In the genomic region with DNA sequence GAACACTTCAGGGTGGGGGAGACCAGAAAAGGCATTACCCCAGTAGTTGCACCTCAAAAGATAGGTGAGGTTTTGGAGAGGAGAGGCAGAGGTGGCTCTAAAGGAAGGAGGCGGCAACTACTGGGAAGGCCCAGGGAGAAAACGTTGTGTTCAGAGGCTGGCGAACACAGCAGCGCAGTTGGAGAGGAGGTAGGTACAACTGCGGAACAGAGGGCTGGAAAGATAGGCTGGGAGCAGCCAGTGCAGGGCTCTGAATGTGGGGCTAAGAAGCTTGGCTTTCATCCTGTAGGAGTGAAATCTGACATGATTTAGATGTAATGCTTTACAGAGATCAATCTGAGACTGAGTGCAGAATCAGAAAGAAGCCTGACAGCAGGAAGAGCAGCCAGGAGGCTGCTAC, we compare ENCODE assay signal across 2 cellular contexts.
TF ChIP-seq lines count a peak whose summit lies in the region.

No MANE protein-coding gene starts in this region.

TF ChIP-seq in H1, 55 proteins besides CTCF, POLR2A, EP300 and RAD21:
- TF ChIP-seq CBX8 (IDR thresholded peaks at IDR 0.05; ENCODE audit: borderline replicate concordance, low read depth, low read length) (no peak), HDAC2 (IDR thresholded peaks at IDR 0.05; ENCODE audit: borderline replicate concordance in 1 of 2, low read depth in 2 of 2, low read length in 2 of 2) (no peak), BCL11A (IDR thresholded peaks at IDR 0.05; ENCODE audit: low read depth in 2 of 2, low read length in 2 of 2) (no peak), KDM5A (IDR thresholded peaks at IDR 0.05; ENCODE audit: low read length) (no peak), POU5F1 (IDR thresholded peaks at IDR 0.05; ENCODE audit: low read depth, low read length) (no peak), NRF1 (IDR thresholded peaks at IDR 0.05; ENCODE audit: low read depth, low read length) (no peak), CHD1 (IDR thresholded peaks at IDR 0.05; ENCODE audit: low read depth, low read length) (no peak), PHF8 (conservative IDR thresholded peaks at IDR 0.05; ENCODE audit: low read depth, low read length) (no peak), SP2 (IDR thresholded peaks at IDR 0.05; ENCODE audit: low read length) (no peak), TCF12 (IDR thresholded peaks at IDR 0.05; ENCODE audit: low read depth, low read length) (no peak), KDM1A (IDR thresholded peaks at IDR 0.05; ENCODE audit: borderline replicate concordance, low read length) (no peak), CBX5 (IDR thresholded peaks at IDR 0.05; ENCODE audit: low read depth, low read length) (no peak), FOSL1 (IDR thresholded peaks at IDR 0.05; ENCODE audit: insufficient read depth, low read depth, low read length) (no peak), HDAC6 (IDR thresholded peaks at IDR 0.05; ENCODE audit: low read depth, low read length) (no peak), ASH2L (IDR thresholded peaks at IDR 0.05; ENCODE audit: low read length) (no peak)
- TF ChIP-seq, protein P1, sequence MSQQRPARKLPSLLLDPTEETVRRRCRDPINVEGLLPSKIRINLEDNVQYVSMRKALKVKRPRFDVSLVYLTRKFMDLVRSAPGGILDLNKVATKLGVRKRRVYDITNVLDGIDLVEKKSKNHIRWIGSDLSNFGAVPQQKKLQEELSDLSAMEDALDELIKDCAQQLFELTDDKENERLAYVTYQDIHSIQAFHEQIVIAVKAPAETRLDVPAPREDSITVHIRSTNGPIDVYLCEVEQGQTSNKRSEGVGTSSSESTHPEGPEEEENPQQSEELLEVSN (IDR thresholded peaks at IDR 0.05), result no peak
TF ChIP-seq in H1: peak in this region for 0.

TF ChIP-seq in neural cell, 6 proteins besides CTCF, POLR2A, EP300 and RAD21:
- TF ChIP-seq MXI1 (conservative IDR thresholded peaks at IDR 0.05; ENCODE audit: poor library complexity, severe bottlenecking), result no peak
- no peak for TF ChIP-seq TAF1 (IDR thresholded peaks at IDR 0.05; ENCODE audit: low read depth)
- TF ChIP-seq SMC3 (conservative IDR thresholded peaks at IDR 0.05; ENCODE audit: poor library complexity), result no peak
- TF ChIP-seq, protein P2, sequence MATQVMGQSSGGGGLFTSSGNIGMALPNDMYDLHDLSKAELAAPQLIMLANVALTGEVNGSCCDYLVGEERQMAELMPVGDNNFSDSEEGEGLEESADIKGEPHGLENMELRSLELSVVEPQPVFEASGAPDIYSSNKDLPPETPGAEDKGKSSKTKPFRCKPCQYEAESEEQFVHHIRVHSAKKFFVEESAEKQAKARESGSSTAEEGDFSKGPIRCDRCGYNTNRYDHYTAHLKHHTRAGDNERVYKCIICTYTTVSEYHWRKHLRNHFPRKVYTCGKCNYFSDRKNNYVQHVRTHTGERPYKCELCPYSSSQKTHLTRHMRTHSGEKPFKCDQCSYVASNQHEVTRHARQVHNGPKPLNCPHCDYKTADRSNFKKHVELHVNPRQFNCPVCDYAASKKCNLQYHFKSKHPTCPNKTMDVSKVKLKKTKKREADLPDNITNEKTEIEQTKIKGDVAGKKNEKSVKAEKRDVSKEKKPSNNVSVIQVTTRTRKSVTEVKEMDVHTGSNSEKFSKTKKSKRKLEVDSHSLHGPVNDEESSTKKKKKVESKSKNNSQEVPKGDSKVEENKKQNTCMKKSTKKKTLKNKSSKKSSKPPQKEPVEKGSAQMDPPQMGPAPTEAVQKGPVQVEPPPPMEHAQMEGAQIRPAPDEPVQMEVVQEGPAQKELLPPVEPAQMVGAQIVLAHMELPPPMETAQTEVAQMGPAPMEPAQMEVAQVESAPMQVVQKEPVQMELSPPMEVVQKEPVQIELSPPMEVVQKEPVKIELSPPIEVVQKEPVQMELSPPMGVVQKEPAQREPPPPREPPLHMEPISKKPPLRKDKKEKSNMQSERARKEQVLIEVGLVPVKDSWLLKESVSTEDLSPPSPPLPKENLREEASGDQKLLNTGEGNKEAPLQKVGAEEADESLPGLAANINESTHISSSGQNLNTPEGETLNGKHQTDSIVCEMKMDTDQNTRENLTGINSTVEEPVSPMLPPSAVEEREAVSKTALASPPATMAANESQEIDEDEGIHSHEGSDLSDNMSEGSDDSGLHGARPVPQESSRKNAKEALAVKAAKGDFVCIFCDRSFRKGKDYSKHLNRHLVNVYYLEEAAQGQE (IDR thresholded peaks at IDR 0.05; ENCODE audit: borderline replicate concordance), result no peak
- TF ChIP-seq POLR2AphosphoS5 (IDR thresholded peaks at IDR 0.05), result no peak
- no peak for TF ChIP-seq EZH2 (IDR thresholded peaks at IDR 0.05; ENCODE audit: borderline replicate concordance, insufficient read depth, low read length, poor library complexity, severe bottlenecking)
